12 cellular contexts compared by ENCODE assay signal in genomic region chr20:12358006-12358654, GRCh38.
DNase-seq lines count a peak whose midpoint lies in the region; ATAC-seq and TF ChIP-seq lines count a peak whose summit lies in the region.
"Had no signal": no experiment of that assay in that cellular context is flagged by ENCODE, and none has a peak within 500 bp of the region (broad histone marks: within the 10 kb centered on the region; RNA-seq: fewer than 3 reads in every experiment).

No MANE protein-coding gene starts in this region.

- H3K36me3 Mint-ChIP-seq in neural crest cell (ENCODE audit: low read depth) = no peaks in the 10 kb centered on the region

- peaks cover 8% of the 10 kb centered on the region for H3K9me3 Mint-ChIP-seq in neural crest cell

- H3K4me3 ChIP-seq in epithelial cell of esophagus (ENCODE audit: low read length) = no peak overlapping the region
- H3K4me3 ChIP-seq: gastroesophageal sphincter, spleen had no signal

- TF ChIP-seq CTCF in epithelial cell of esophagus (IDR thresholded peaks at IDR 0.05; ENCODE audit: insufficient read depth, low read depth, low read length, missing control alignments) = peak; percentile 58
- peak; percentile 44 for TF ChIP-seq CTCF in neural crest cell (conservative IDR thresholded peaks at IDR 0.05)

- peaks cover 4% of the 10 kb centered on the region for H3K4me1 Mint-ChIP-seq in neural crest cell

- no peak overlapping the region for H3K27ac Mint-ChIP-seq in neural crest cell (ENCODE audit: unreplicated experiment)

- DNase-seq in NCI-H2171 treated with DMSO at 0.1 percent for 48 hours (lab: John Stamatoyannopoulos, UW) (peak; percentile 23), NCI-H2171 (lab: John Stamatoyannopoulos, UW) (no peak), NCI-H82 (lab: John Stamatoyannopoulos, UW) (peak; percentile 53), epithelial cell of esophagus (ENCODE audit: low read depth) (peak; percentile 57), neural crest cell (ENCODE audit: low read depth, low spot score) (no peak), NCI-H1694 treated with DMSO at 0.1 percent for 48 hours (lab: John Stamatoyannopoulos, UW) (no peak)
- no peak for DNase-seq in activated CD8-positive, alpha-beta memory T cell treated with anti-CD3 and anti-CD28 coated beads, Interleukin-2, amount 50 U/mL, for 48 hours
- DNase-seq: ACHN, NCI-H345, spleen had no signal

- H3K27me3 Mint-ChIP-seq in neural crest cell (ENCODE audit: low read depth) = no peaks in the 10 kb centered on the region

- no peak for ATAC-seq in HG02623 (IDR thresholded peaks at IDR 0.05; ENCODE audit: unreplicated experiment)
- ATAC-seq: gastroesophageal sphincter had no signal

- H3K4me3 Mint-ChIP-seq in neural crest cell = no peak overlapping the region

Comparison
In these comparisons a context has a peak if more than half of its experiments do, and no peak if none do; other contexts are left out.
1. DNase-seq: peak in NCI-H2171 treated with DMSO at 0.1 percent for 48 hours (single experiment), NCI-H82 (single experiment) and epithelial cell of esophagus (single experiment); none in NCI-H2171 (single experiment), neural crest cell (single experiment), NCI-H1694 treated with DMSO at 0.1 percent for 48 hours (single experiment) and activated CD8-positive, alpha-beta memory T cell treated with anti-CD3 and anti-CD28 coated beads, Interleukin-2, amount 50 U/mL, for 48 hours (single experiment).